In genomic region chr1:43493661-43494450, GRCh38 we compare ENCODE assay signal across 15 cellular contexts. TPM values are rescaled to one million over a fixed set of nuclear protein-coding genes. Genes with fewer than 3 reads are reported as not detected.
DNase-seq lines count a peak whose midpoint lies in the region; ATAC-seq and TF ChIP-seq lines count a peak whose summit lies in the region.
"Had no signal": no experiment of that assay in that cellular context is flagged by ENCODE, and none has a peak within 500 bp of the region (broad histone marks: within the 10 kb centered on the region; RNA-seq: fewer than 3 reads in every experiment).

No MANE protein-coding gene starts in this region.

- ATAC-seq in sciatic nerve (peak; percentile 53), GM21576 (IDR thresholded peaks at IDR 0.05; ENCODE audit: unreplicated experiment) (no peak), GM18909 (IDR thresholded peaks at IDR 0.05; ENCODE audit: poor library complexity, unreplicated experiment) (no peak)
- ATAC-seq: activated CD8-positive, alpha-beta memory T cell treated with anti-CD3 and anti-CD28 coated beads, Interleukin-2, amount 10 ng/mL, durations not matched to agents 7 days and 5 days; mucosa of descending colon had no signal

- no peak for TF ChIP-seq POLR2A in testis (IDR thresholded peaks at IDR 0.05)

- H3K9me3 ChIP-seq in HUES48 (ENCODE audit: control insufficient read depth, insufficient read depth, low read length) (no peaks in the 10 kb centered on the region), testis (no peaks in the 10 kb centered on the region)

- no peak for TF ChIP-seq CTCF in testis (IDR thresholded peaks at IDR 0.05)

- DNase-seq in amniotic epithelial cell (ENCODE audit: low read depth) = peak; percentile 35
- peak; percentile 76 for DNase-seq in iPS-NIHi11 (ENCODE audit: low spot score)
- DNase-seq in sciatic nerve (ENCODE audit: low spot score) = no peak
- DNase-seq in testis = no peak
- DNase-seq: activated CD8-positive, alpha-beta memory T cell treated with anti-CD3 and anti-CD28 coated beads, Interleukin-2, amount 10 ng/mL, durations not matched to agents 7 days and 5 days; CD4-positive, alpha-beta memory T cell; mucosa of descending colon; MV-4-11; NCI-H510A treated with DMSO at 0.1 percent for 48 hours; SIG-M5 had no signal

- peak overlapping the region; percentile 54 for H3K27ac ChIP-seq in HUES48 (ENCODE audit: low read depth, low read length)
- peak overlapping the region in 1 of 2 donors; percentile 15 for H3K27ac ChIP-seq in testis
- H3K27ac ChIP-seq: coronary artery, suprapubic skin had no signal

- H3K27me3 ChIP-seq in HUES48 (ENCODE audit: control insufficient read depth, insufficient read depth, low read length) = no peaks in the 10 kb centered on the region
- H3K27me3 ChIP-seq in testis = no peaks in the 10 kb centered on the region
- H3K27me3 ChIP-seq: suprapubic skin had no signal

- H3K4me3 ChIP-seq in HUES48 (ENCODE audit: low read depth, low read length) (0 out of 2 replicates have a peak overlapping the region, but pooled peaks have one; percentile 13), testis (no peak overlapping the region)
- H3K4me3 ChIP-seq: coronary artery, mucosa of descending colon, suprapubic skin had no signal

- H3K36me3 ChIP-seq in HUES48 (ENCODE audit: control insufficient read depth, insufficient read depth, low read length) (no peaks in the 10 kb centered on the region), testis (ENCODE audit: low read depth, missing control alignments) (no peaks in the 10 kb centered on the region)
- H3K36me3 ChIP-seq: suprapubic skin had no signal

- 46 to 52% methylated on average over 11 of the region's 11 CpGs for WGBS in testis, 2 donors

- intact Hi-C loops in sciatic nerve (cut with DNase I) = no loop called here
- intact Hi-C loops in testis (cut with DNase I; ENCODE audit: low total_unique reads) = no loop called here

- H3K4me1 ChIP-seq in HUES48 (ENCODE audit: control insufficient read depth, insufficient read depth, low read length) (peaks cover 11% of the 10 kb centered on the region), testis (peaks cover 3% of the 10 kb centered on the region)

- no peak overlapping the region for H3K9ac ChIP-seq in HUES48 (ENCODE audit: low read depth, low read length)

RNA-seq across cellular contexts. Expression of gene PTPRF, which starts 36.8 kb away (rescaled TPM):
- 180 TPM for total RNA-seq in sciatic nerve
- 10 to 100 TPM; 43.1 to 45.4 TPM for total RNA-seq in testis
- 51.0 TPM for polyA plus RNA-seq in testis (ENCODE audit: insufficient read depth, low read depth, low replicate concordance)
- total RNA-seq: CD4-positive, alpha-beta memory T cell had no signal
- polyA plus RNA-seq: CD4-positive, alpha-beta memory T cell had no signal

RNA-seq across cellular contexts. Expression of gene HYI, which starts 40.1 kb away (rescaled TPM):
- total RNA-seq in sciatic nerve (63.6 TPM), testis (10 to 100 TPM; 21.2 to 35.5 TPM)
- polyA plus RNA-seq in testis (ENCODE audit: insufficient read depth, low read depth, low replicate concordance) = 20.1 TPM

Comparison
In these comparisons a context has a peak if more than half of its experiments do, and no peak if none do; other contexts are left out.
1. DNase-seq: peak in amniotic epithelial cell (single experiment) and iPS-NIHi11 (single experiment); none in sciatic nerve (single experiment) and testis (single experiment).